In the genomic region with DNA sequence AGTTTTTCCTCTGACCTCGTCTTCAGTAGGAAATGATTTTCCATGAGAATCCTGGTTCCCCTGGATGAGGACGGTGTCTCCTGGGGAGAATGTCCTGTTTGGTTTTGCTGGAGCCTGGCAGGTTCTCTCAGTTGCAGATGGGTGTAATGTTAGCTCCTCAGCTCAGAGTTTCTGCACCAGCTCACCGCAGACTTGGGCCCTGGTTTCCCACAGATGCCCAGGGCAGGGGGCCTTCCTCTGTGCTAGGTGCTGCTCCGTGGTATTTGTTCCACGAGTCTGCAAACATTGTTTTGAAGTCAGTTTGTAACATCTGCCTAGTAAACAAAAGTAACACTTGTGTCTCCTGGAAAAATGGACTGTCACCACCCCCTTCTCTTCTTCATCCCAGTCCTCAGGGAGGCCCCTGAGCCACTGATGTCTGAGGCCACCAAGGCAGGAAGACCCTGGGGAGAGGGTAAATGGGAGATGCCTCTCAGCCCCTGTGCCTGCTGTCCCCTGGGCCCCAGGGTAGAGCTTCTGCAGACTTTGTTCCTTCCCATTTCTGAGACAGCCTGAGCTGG, we compare ENCODE assay signal across 7 cellular contexts.
DNase-seq lines count a peak whose midpoint lies in the region; ATAC-seq and TF ChIP-seq lines count a peak whose summit lies in the region.
"Not testable (repeated sequence)": the region's sequence is repeated elsewhere in the genome, so short reads cannot be mapped to it uniquely, and the experiment has no call there.

No MANE protein-coding gene starts in this region.

- not testable (repeated sequence) for H3K27me3 Mint-ChIP-seq in CD4-positive, alpha-beta memory T cell; activated CD4-positive, alpha-beta T cell treated with anti-CD3 and anti-CD28 coated beads, Interleukin-2, amount 10 ng/mL, durations not matched to agents 7 days and 5 days; activated T-helper 17 cell treated with anti-CD3 and anti-CD28 coated beads, Interleukin-2, amount 50 U/mL, for 72 hours; activated naive CD8-positive, alpha-beta T cell treated with anti-CD3 and anti-CD28 coated beads, Interleukin-2, amount 50 U/mL, for 24 hours; naive thymus-derived CD4-positive, alpha-beta T cell

- DNase-seq in CD4-positive, alpha-beta memory T cell; activated CD4-positive, alpha-beta T cell treated with anti-CD3 and anti-CD28 coated beads, Interleukin-2, amount 10 ng/mL, durations not matched to agents 7 days and 5 days; activated naive CD8-positive, alpha-beta T cell treated with anti-CD3 and anti-CD28 coated beads, Interleukin-2, amount 50 U/mL, for 24 hours; naive thymus-derived CD4-positive, alpha-beta T cell: not testable (repeated sequence)
- DNase-seq in HL-60 (ENCODE audit: low read depth in 1 of 2, low spot score in 1 of 2) (peak in 1 of 2 experiments; percentile 48), cardiac septum (ENCODE audit: low spot score) (peak; percentile 55)

- H3K36me3 Mint-ChIP-seq in CD4-positive, alpha-beta memory T cell: peaks cover 46 to 61% of the 10 kb centered on the region in 2 donors
- peaks cover 40% of the 10 kb centered on the region for H3K36me3 Mint-ChIP-seq in activated CD4-positive, alpha-beta T cell treated with anti-CD3 and anti-CD28 coated beads, Interleukin-2, amount 10 ng/mL, durations not matched to agents 7 days and 5 days (ENCODE audit: low read depth)
- peaks cover 13% of the 10 kb centered on the region for H3K36me3 Mint-ChIP-seq in activated T-helper 17 cell treated with anti-CD3 and anti-CD28 coated beads, Interleukin-2, amount 50 U/mL, for 72 hours (ENCODE audit: low read depth)
- not testable (repeated sequence) for H3K36me3 Mint-ChIP-seq in activated naive CD8-positive, alpha-beta T cell treated with anti-CD3 and anti-CD28 coated beads, Interleukin-2, amount 50 U/mL, for 24 hours (ENCODE audit: low read depth)
- peaks cover 19 to 63% (median 26%) of the 10 kb centered on the region in 5 donors for H3K36me3 Mint-ChIP-seq in naive thymus-derived CD4-positive, alpha-beta T cell

- peaks cover 23% of the 10 kb centered on the region for H3K36me3 ChIP-seq in CD4-positive, alpha-beta memory T cell (ENCODE audit: insufficient read depth, low read length)
- H3K36me3 ChIP-seq in naive thymus-derived CD4-positive, alpha-beta T cell (ENCODE audit: control insufficient read depth in 2 of 3, insufficient read depth in 3 of 3, low read length in 3 of 3): peaks cover 0 to 71% (median 0%) of the 10 kb centered on the region in 3 experiments

- not testable (repeated sequence) for H3K4me1 ChIP-seq in CD4-positive, alpha-beta memory T cell (ENCODE audit: insufficient read depth, low read length); naive thymus-derived CD4-positive, alpha-beta T cell (ENCODE audit: control insufficient read depth in 2 of 2, insufficient read depth in 2 of 2, low read length in 2 of 2)

- not testable (repeated sequence) for H3K27me3 ChIP-seq in CD4-positive, alpha-beta memory T cell (ENCODE audit: insufficient read depth, low read length); HL-60 (ENCODE audit: insufficient read depth, poor library complexity, severe bottlenecking); naive thymus-derived CD4-positive, alpha-beta T cell (ENCODE audit: control insufficient read depth in 2 of 2, insufficient read depth in 2 of 2, low read length in 2 of 2)

- not testable (repeated sequence) for ATAC-seq in activated T-helper 17 cell treated with anti-CD3 and anti-CD28 coated beads, Interleukin-2, amount 50 U/mL, for 72 hours (replicated peaks); activated naive CD8-positive, alpha-beta T cell treated with anti-CD3 and anti-CD28 coated beads, Interleukin-2, amount 50 U/mL, for 24 hours; naive thymus-derived CD4-positive, alpha-beta T cell

- H3K4me1 Mint-ChIP-seq in CD4-positive, alpha-beta memory T cell: peaks cover 4 to 22% (median 7%) of the 10 kb centered on the region in 4 donors
- H3K4me1 Mint-ChIP-seq in activated CD4-positive, alpha-beta T cell treated with anti-CD3 and anti-CD28 coated beads, Interleukin-2, amount 10 ng/mL, durations not matched to agents 7 days and 5 days: peaks cover 19% of the 10 kb centered on the region
- not testable (repeated sequence) for H3K4me1 Mint-ChIP-seq in activated T-helper 17 cell treated with anti-CD3 and anti-CD28 coated beads, Interleukin-2, amount 50 U/mL, for 72 hours
- peaks cover 12% of the 10 kb centered on the region for H3K4me1 Mint-ChIP-seq in activated naive CD8-positive, alpha-beta T cell treated with anti-CD3 and anti-CD28 coated beads, Interleukin-2, amount 50 U/mL, for 24 hours
- H3K4me1 Mint-ChIP-seq in naive thymus-derived CD4-positive, alpha-beta T cell: peaks cover 12 to 37% (median 23%) of the 10 kb centered on the region in 7 donors

- not testable (repeated sequence) for H3K9me3 ChIP-seq in CD4-positive, alpha-beta memory T cell (ENCODE audit: control insufficient read depth in 1 of 2, low read length in 2 of 2); naive thymus-derived CD4-positive, alpha-beta T cell (ENCODE audit: control insufficient read depth in 2 of 3, low read length in 3 of 3)

- not testable (repeated sequence) for H3K4me3 Mint-ChIP-seq in CD4-positive, alpha-beta memory T cell; activated CD4-positive, alpha-beta T cell treated with anti-CD3 and anti-CD28 coated beads, Interleukin-2, amount 10 ng/mL, durations not matched to agents 7 days and 5 days; activated T-helper 17 cell treated with anti-CD3 and anti-CD28 coated beads, Interleukin-2, amount 50 U/mL, for 72 hours; activated naive CD8-positive, alpha-beta T cell treated with anti-CD3 and anti-CD28 coated beads, Interleukin-2, amount 50 U/mL, for 24 hours; naive thymus-derived CD4-positive, alpha-beta T cell

- POLR2A ChIA-PET in CD4-positive, alpha-beta memory T cell (lab: Charles Lee; ENCODE audit: partially characterized antibody); activated CD4-positive, alpha-beta T cell treated with anti-CD3 and anti-CD28 coated beads, Interleukin-2, amount 10 ng/mL, durations not matched to agents 7 days and 5 days (lab: Charles Lee); naive thymus-derived CD4-positive, alpha-beta T cell (lab: Charles Lee): not testable (repeated sequence)

- not testable (repeated sequence) for H3K9me3 Mint-ChIP-seq in CD4-positive, alpha-beta memory T cell; activated CD4-positive, alpha-beta T cell treated with anti-CD3 and anti-CD28 coated beads, Interleukin-2, amount 10 ng/mL, durations not matched to agents 7 days and 5 days; activated T-helper 17 cell treated with anti-CD3 and anti-CD28 coated beads, Interleukin-2, amount 50 U/mL, for 72 hours; activated naive CD8-positive, alpha-beta T cell treated with anti-CD3 and anti-CD28 coated beads, Interleukin-2, amount 50 U/mL, for 24 hours; naive thymus-derived CD4-positive, alpha-beta T cell

- H3K4me3 ChIP-seq in CD4-positive, alpha-beta memory T cell (ENCODE audit: low read length in 2 of 2); HL-60 (replicated peaks; ENCODE audit: insufficient read depth, low read length); naive thymus-derived CD4-positive, alpha-beta T cell (ENCODE audit: low read length): not testable (repeated sequence)

- peak overlapping the region in 5 of 7 donors; percentile 59 to 78 (median 69) for H3K27ac Mint-ChIP-seq in CD4-positive, alpha-beta memory T cell
- H3K27ac Mint-ChIP-seq in activated CD4-positive, alpha-beta T cell treated with anti-CD3 and anti-CD28 coated beads, Interleukin-2, amount 10 ng/mL, durations not matched to agents 7 days and 5 days: peak overlapping the region; percentile 56
- peak overlapping the region; percentile 60 for H3K27ac Mint-ChIP-seq in activated T-helper 17 cell treated with anti-CD3 and anti-CD28 coated beads, Interleukin-2, amount 50 U/mL, for 72 hours
- peak overlapping the region; percentile 2 for H3K27ac Mint-ChIP-seq in activated naive CD8-positive, alpha-beta T cell treated with anti-CD3 and anti-CD28 coated beads, Interleukin-2, amount 50 U/mL, for 24 hours
- H3K27ac Mint-ChIP-seq in naive thymus-derived CD4-positive, alpha-beta T cell: peak overlapping the region; percentile 42 to 86 (median 52)

- H3K27ac ChIP-seq in CD4-positive, alpha-beta memory T cell (ENCODE audit: low read depth, low read length): not testable (repeated sequence)
- peak overlapping the region; percentile 59 for H3K27ac ChIP-seq in HL-60 (replicated peaks)
- peak overlapping the region; percentile 6 for H3K27ac ChIP-seq in naive thymus-derived CD4-positive, alpha-beta T cell (ENCODE audit: low read depth, low read length)

- CTCF ChIA-PET in CD4-positive, alpha-beta memory T cell (lab: Charles Lee; ENCODE audit: partially characterized antibody): interaction anchor here (2.7 kb wide), 1 partner anchor 9 kb away, joined by 15 read pairs; no protein-coding TSS in a partner anchor
- CTCF ChIA-PET in activated CD4-positive, alpha-beta T cell treated with anti-CD3 and anti-CD28 coated beads, Interleukin-2, amount 10 ng/mL, durations not matched to agents 7 days and 5 days (lab: Charles Lee): interaction anchor here (0.9 kb wide), 1 partner anchor 16 kb away, joined by 3 read pairs; no protein-coding TSS in a partner anchor
- CTCF ChIA-PET in naive thymus-derived CD4-positive, alpha-beta T cell (lab: Charles Lee): not testable (repeated sequence)

- TF ChIP-seq CTCF in HL-60 (IDR thresholded peaks at IDR 0.05; ENCODE audit: insufficient read depth, low read length): not testable (repeated sequence)

- intact Hi-C loops in CD4-positive, alpha-beta memory T cell (cut with micrococcal nuclease); cardiac septum (cut with DNase I); naive thymus-derived CD4-positive, alpha-beta T cell (cut with micrococcal nuclease): not testable (repeated sequence)

Comparison
In these comparisons a context has a peak if more than half of its experiments do, and no peak if none do; other contexts are left out.
1. H3K27ac Mint-ChIP-seq: peak in every context shown above with its lines; median percentile 69 in CD4-positive, alpha-beta memory T cell; 60 in activated T-helper 17 cell treated with anti-CD3 and anti-CD28 coated beads, Interleukin-2, amount 50 U/mL, for 72 hours; 56 in activated CD4-positive, alpha-beta T cell treated with anti-CD3 and anti-CD28 coated beads, Interleukin-2, amount 10 ng/mL, durations not matched to agents 7 days and 5 days; 52 in naive thymus-derived CD4-positive, alpha-beta T cell; 2 in activated naive CD8-positive, alpha-beta T cell treated with anti-CD3 and anti-CD28 coated beads, Interleukin-2, amount 50 U/mL, for 24 hours.